Comparison of ENCODE assay signal across 12 cellular contexts in genomic region chr9:117763314-117763713, GRCh38. TPM values are rescaled to one million over a fixed set of nuclear protein-coding genes. Genes with fewer than 3 reads are reported as not detected.
DNase-seq lines count a peak whose midpoint lies in the region; TF ChIP-seq lines count a peak whose summit lies in the region.
"Had no signal": no experiment of that assay in that cellular context is flagged by ENCODE, and none has a peak within 500 bp of the region (broad histone marks: within the 10 kb centered on the region; RNA-seq: fewer than 3 reads in every experiment).

No MANE protein-coding gene starts in this region.

- DNase-seq in activated CD4-positive, alpha-beta T cell treated with anti-CD3 and anti-CD28 coated beads, Interleukin-2, amount 50 U/mL, for 48 hours: peak; percentile 1 to 8
- no peak for DNase-seq in activated CD4-positive, alpha-beta T cell treated with anti-CD3 and anti-CD28 coated beads, Interleukin-2, amount 10 ng/mL, durations not matched to agents 24 days and 14 days
- peak; percentile 88 for DNase-seq in RPMI7951 (ENCODE audit: low read depth)
- peak; percentile 29 for DNase-seq in fibroblast of pulmonary artery (ENCODE audit: low read depth)
- DNase-seq in skeletal muscle cell (ENCODE audit: low read depth): peak; percentile 12
- no peak for DNase-seq in SJCRH30
- no peak for DNase-seq in dorsolateral prefrontal cortex
- no peak for DNase-seq in left ventricle myocardium inferior
- DNase-seq: activated T-cell treated with anti-CD3 and anti-CD28 coated beads, Interleukin-2, amount 50 U/mL, for 4 hours; NCI-H146 had no signal

- peaks cover 2% of the 10 kb centered on the region for H3K27me3 Mint-ChIP-seq in activated CD4-positive, alpha-beta T cell treated with anti-CD3 and anti-CD28 coated beads, Interleukin-2, amount 10 ng/mL, durations not matched to agents 24 days and 14 days

- no peak overlapping the region for H3K27ac ChIP-seq in SJCRH30
- no peak overlapping the region for H3K27ac ChIP-seq in dorsolateral prefrontal cortex
- no peak overlapping the region for H3K27ac ChIP-seq in left ventricle myocardium inferior (replicated peaks)
- H3K27ac ChIP-seq: skin epidermis had no signal

- no peaks in the 10 kb centered on the region for H3K4me1 Mint-ChIP-seq in activated CD4-positive, alpha-beta T cell treated with anti-CD3 and anti-CD28 coated beads, Interleukin-2, amount 10 ng/mL, durations not matched to agents 24 days and 14 days
- H3K4me1 Mint-ChIP-seq: central memory CD8-positive, alpha-beta T cell had no signal

- H3K4me1 ChIP-seq in SJCRH30 (no peaks in the 10 kb centered on the region), left ventricle myocardium inferior (no peaks in the 10 kb centered on the region)

- intact Hi-C loops in activated CD4-positive, alpha-beta T cell treated with anti-CD3 and anti-CD28 coated beads, Interleukin-2, amount 10 ng/mL, durations not matched to agents 24 days and 14 days (cut with micrococcal nuclease): no loop called here
- intact Hi-C loops in dorsolateral prefrontal cortex (cut with DNase I) (no loop called here), left ventricle myocardium inferior (cut with micrococcal nuclease) (no loop called here)

- 0 out of 2 replicates have a peak, but pooled peaks cover 7% of the 10 kb centered on the region for H3K9me3 ChIP-seq in SJCRH30 (replicated peaks)
- no peaks in the 10 kb centered on the region for H3K9me3 ChIP-seq in left ventricle myocardium inferior (replicated peaks)

- H3K27me3 ChIP-seq in SJCRH30 (no peaks in the 10 kb centered on the region), dorsolateral prefrontal cortex (no peaks in the 10 kb centered on the region), left ventricle myocardium inferior (ENCODE audit: low read depth) (no peaks in the 10 kb centered on the region)

- no peak overlapping the region for H3K4me3 Mint-ChIP-seq in activated CD4-positive, alpha-beta T cell treated with anti-CD3 and anti-CD28 coated beads, Interleukin-2, amount 10 ng/mL, durations not matched to agents 24 days and 14 days
- H3K4me3 Mint-ChIP-seq: activated T-cell treated with anti-CD3 and anti-CD28 coated beads, Interleukin-2, amount 50 U/mL, for 4 hours; central memory CD8-positive, alpha-beta T cell had no signal

- H3K36me3 Mint-ChIP-seq in activated CD4-positive, alpha-beta T cell treated with anti-CD3 and anti-CD28 coated beads, Interleukin-2, amount 10 ng/mL, durations not matched to agents 24 days and 14 days (ENCODE audit: low read depth): no peaks in the 10 kb centered on the region

- H3K36me3 ChIP-seq in SJCRH30 (no peaks in the 10 kb centered on the region; the same call in none of the 2 replicates), left ventricle myocardium inferior (no peaks in the 10 kb centered on the region)

- H3K9me3 Mint-ChIP-seq in activated CD4-positive, alpha-beta T cell treated with anti-CD3 and anti-CD28 coated beads, Interleukin-2, amount 10 ng/mL, durations not matched to agents 24 days and 14 days: no peaks in the 10 kb centered on the region
- H3K9me3 Mint-ChIP-seq: activated T-cell treated with anti-CD3 and anti-CD28 coated beads, Interleukin-2, amount 50 U/mL, for 4 hours; central memory CD8-positive, alpha-beta T cell had no signal

- TF ChIP-seq CTCF in fibroblast of pulmonary artery (IDR thresholded peaks at IDR 0.05; ENCODE audit: low read length, missing control alignments): no peak
- no peak for TF ChIP-seq CTCF in dorsolateral prefrontal cortex (IDR thresholded peaks at IDR 0.05 in 54 of 56, conservative IDR thresholded peaks at IDR 0.05 in 2 of 56; ENCODE audit: low read depth in 1 of 56, partially characterized antibody in 56 of 56)
- no peak for TF ChIP-seq CTCF in left ventricle myocardium inferior (IDR thresholded peaks at IDR 0.05; ENCODE audit: borderline replicate concordance)

- no peak overlapping the region for H3K27ac Mint-ChIP-seq in activated CD4-positive, alpha-beta T cell treated with anti-CD3 and anti-CD28 coated beads, Interleukin-2, amount 10 ng/mL, durations not matched to agents 24 days and 14 days

- H3K4me3 ChIP-seq in fibroblast of pulmonary artery (replicated peaks; ENCODE audit: low read depth, low read length) (no peak overlapping the region), skeletal muscle cell (ENCODE audit: low read depth, low read length) (no peak overlapping the region), SJCRH30 (no peak overlapping the region), dorsolateral prefrontal cortex (no peak overlapping the region), left ventricle myocardium inferior (no peak overlapping the region)
- H3K4me3 ChIP-seq: skin epidermis had no signal

RNA-seq across cellular contexts. Expression of gene TLR4, which starts 59.1 kb away (rescaled TPM):
- not detected in 2 replicates for total RNA-seq in activated CD4-positive, alpha-beta T cell treated with anti-CD3 and anti-CD28 coated beads, Interleukin-2, amount 10 ng/mL, durations not matched to agents 24 days and 14 days
- 15.9 and 21.0 TPM in 2 replicates for total RNA-seq in RPMI7951 (2014; rRNA removed; shearing (Covaris generic))
- total RNA-seq in SJCRH30 (2014; rRNA removed; shearing (Covaris generic)): 6.1 and 6.5 TPM in 2 replicates
- 10 to 100 TPM in 119 of 120 experiments, 1 to 10 TPM in 1; 8.4 to 73.4 (median 26.8) TPM for total RNA-seq in dorsolateral prefrontal cortex
- 14.2 TPM for total RNA-seq in left ventricle myocardium inferior

Comparison
In these comparisons a context has a peak if more than half of its experiments do, and no peak if none do; other contexts are left out.
1. DNase-seq: peak in activated CD4-positive, alpha-beta T cell treated with anti-CD3 and anti-CD28 coated beads, Interleukin-2, amount 50 U/mL, for 48 hours (2 of 2), RPMI7951 (single experiment), fibroblast of pulmonary artery (single experiment) and skeletal muscle cell (single experiment); none in activated CD4-positive, alpha-beta T cell treated with anti-CD3 and anti-CD28 coated beads, Interleukin-2, amount 10 ng/mL, durations not matched to agents 24 days and 14 days (single experiment), SJCRH30 (0 of 2), dorsolateral prefrontal cortex (0 of 10) and left ventricle myocardium inferior (single experiment).